8 cellular contexts compared by ENCODE assay signal in genomic region chr12:77995436-77996167, GRCh38.
DNase-seq lines count a peak whose midpoint lies in the region; ATAC-seq and TF ChIP-seq lines count a peak whose summit lies in the region.

No MANE protein-coding gene starts in this region.

- POLR2A ChIA-PET in Caco-2 (lab: Charles Lee): no interaction called here

- intact Hi-C loops in mammary epithelial cell (cut with micrococcal nuclease) (no loop called here), Caco-2 (cut with micrococcal nuclease; ENCODE audit: unreplicated experiment) (no loop called here)

- no peak overlapping the region for H3K4me2 ChIP-seq in mammary epithelial cell (ENCODE audit: insufficient read depth, low read depth, low read length)

- H3K27me3 Mint-ChIP-seq in Caco-2 (ENCODE audit: insufficient read depth, unreplicated experiment): no peaks in the 10 kb centered on the region

- WGBS in mammary epithelial cell (ENCODE audit: low coverage, missing lambda C conversion rate): 24% methylated on average over 2 of the region's 2 CpGs

- H3K4me1 Mint-ChIP-seq in Caco-2 (ENCODE audit: low read depth, unreplicated experiment): no peaks in the 10 kb centered on the region

- dilution Hi-C loops in mammary epithelial cell (cut with HindIII; ENCODE audit: low sequenced_read_pairs): no loop called here

- H4K20me1 ChIP-seq in mammary epithelial cell (ENCODE audit: insufficient read depth, low read length): no peaks in the 10 kb centered on the region

- no peak for TF ChIP-seq CTCF in mammary epithelial cell (conservative IDR thresholded peaks at IDR 0.05 in 1 of 2, IDR thresholded peaks at IDR 0.05 in 1 of 2; ENCODE audit: extremely low read depth in 1 of 2, insufficient read depth in 1 of 2, low read depth in 1 of 2, low read length in 2 of 2)
- no peak for TF ChIP-seq CTCF in Caco-2 (IDR thresholded peaks at IDR 0.05; ENCODE audit: insufficient read depth in 1 of 2, low read depth in 1 of 2, low read length in 1 of 2, severe bottlenecking in 1 of 2, unreplicated experiment in 1 of 2)

- H3K27ac ChIP-seq in mammary epithelial cell (ENCODE audit: insufficient read depth, low read depth, low read length): no peak overlapping the region

- peaks cover 14% of the 10 kb centered on the region for H3K4me1 ChIP-seq in mammary epithelial cell (ENCODE audit: insufficient read depth, low read length)
- no peaks in the 10 kb centered on the region for H3K4me1 ChIP-seq in Caco-2

- no peaks in the 10 kb centered on the region for H3K79me2 ChIP-seq in mammary epithelial cell (ENCODE audit: insufficient read depth, low read length)

- in situ Hi-C loops in mammary epithelial cell (cut with MboI; ENCODE audit: low sequenced_read_pairs in 2 of 2): no loop called here

- H3K27me3 ChIP-seq in mammary epithelial cell (ENCODE audit: insufficient read depth, low read length) (no peaks in the 10 kb centered on the region), Caco-2 (replicated peaks; ENCODE audit: control insufficient read depth, insufficient read depth, low read length) (no peaks in the 10 kb centered on the region)

- no peak overlapping the region for H3K9ac ChIP-seq in mammary epithelial cell (ENCODE audit: insufficient read depth, low read length)

- peaks cover 2% of the 10 kb centered on the region for H3K9me3 ChIP-seq in mammary epithelial cell (replicated peaks; ENCODE audit: insufficient read depth, low read length)
- no peaks in the 10 kb centered on the region for H3K9me3 ChIP-seq in Caco-2

- DNase-seq in CD1c-positive myeloid dendritic cell (ENCODE audit: extremely low spot score) (peak; percentile 21), mammary epithelial cell (peak; percentile 90), Caco-2 (no peak), NCI-H1092 (lab: John Stamatoyannopoulos, UW) (no peak), COLO668 (lab: John Stamatoyannopoulos, UW; ENCODE audit: unreplicated experiment) (no peak)
- DNase-seq in stimulated activated CD4-positive, alpha-beta T cell treated with anti-CD3 and anti-CD28 coated beads, Interleukin-4, amount 100 ng/mL, for 4 hours: no peak

- H2AFZ ChIP-seq in mammary epithelial cell (ENCODE audit: low read depth, low read length): no peak overlapping the region

- BruUV-seq in mammary epithelial cell (replicated peaks; lab: Mats Ljungman, UMichigan) (no TSS peak), Caco-2 (replicated peaks; lab: Mats Ljungman, UMichigan) (no TSS peak)

- ATAC-seq in GM19438 (IDR thresholded peaks at IDR 0.05; ENCODE audit: low read depth, unreplicated experiment) (peak; percentile 53), HG03139 (IDR thresholded peaks at IDR 0.05; ENCODE audit: unreplicated experiment) (peak; percentile 73)

- CTCF ChIA-PET in mammary epithelial cell (lab: Charles Lee; ENCODE audit: low non-redundant PET): no interaction called here
- CTCF ChIA-PET in Caco-2 (lab: Charles Lee): no interaction called here

- H3K27ac Mint-ChIP-seq in Caco-2 (ENCODE audit: unreplicated experiment): no peak overlapping the region

- H3K4me3 ChIP-seq in mammary epithelial cell (replicated peaks in 1 of 3; ENCODE audit: insufficient read depth in 1 of 3, low read depth in 2 of 3, low read length in 3 of 3): no peak overlapping the region
- H3K4me3 ChIP-seq in Caco-2 (ENCODE audit: low read depth, low read length): no peak overlapping the region

- no peak overlapping the region for H3K4me3 Mint-ChIP-seq in Caco-2 (ENCODE audit: unreplicated experiment)

- no peaks in the 10 kb centered on the region for H3K36me3 Mint-ChIP-seq in Caco-2 (ENCODE audit: insufficient read depth, unreplicated experiment)

- H3K36me3 ChIP-seq in mammary epithelial cell (ENCODE audit: insufficient read depth, low read length) (no peaks in the 10 kb centered on the region), Caco-2 (ENCODE audit: control insufficient read depth, insufficient read depth, low read length) (no peaks in the 10 kb centered on the region)

- H3K9me3 Mint-ChIP-seq in Caco-2 (ENCODE audit: unreplicated experiment): no peaks in the 10 kb centered on the region

Comparison
In these comparisons a context has a peak if more than half of its experiments do, and no peak if none do; other contexts are left out.
1. DNase-seq: peak in CD1c-positive myeloid dendritic cell (single experiment) and mammary epithelial cell (single experiment); none in Caco-2 (0 of 2), NCI-H1092 (single experiment), stimulated activated CD4-positive, alpha-beta T cell treated with anti-CD3 and anti-CD28 coated beads, Interleukin-4, amount 100 ng/mL, for 4 hours (0 of 2) and COLO668 (single experiment).